1 cellular context compared by ENCODE assay signal in genomic region chr1:151327903-151328674, GRCh38.
TF ChIP-seq lines count a peak whose summit lies in the region.

No MANE protein-coding gene starts in this region.

TF ChIP-seq in HepG2, 621 proteins besides CTCF, POLR2A, EP300 and RAD21 (continues in another document):
- TF ChIP-seq RBM39 (IDR thresholded peaks at IDR 0.05; ENCODE audit: low read depth, low read length, poor library complexity, severe bottlenecking) (no peak), ZNF280B (CRISPR knock-in tag; IDR thresholded peaks at IDR 0.05; ENCODE audit: borderline replicate concordance) (no peak), BCL3 (CRISPR knock-in tag; IDR thresholded peaks at IDR 0.05) (0 out of 2 replicates have a peak, but pooled peaks have one; percentile 42), ARHGAP35 (CRISPR knock-in tag; IDR thresholded peaks at IDR 0.05; ENCODE audit: borderline replicate concordance) (0 out of 2 replicates have a peak, but pooled peaks have one; percentile 40), RXRA (CRISPR knock-in tag; IDR thresholded peaks at IDR 0.05) (no peak), NFIC (IDR thresholded peaks at IDR 0.05; ENCODE audit: low read length) (0 out of 2 replicates have a peak, but pooled peaks have one; percentile 6), MAFK (conservative IDR thresholded peaks at IDR 0.05 in 1 of 2, IDR thresholded peaks at IDR 0.05 in 1 of 2; ENCODE audit: low read length in 2 of 2) (no peak), ZNF333 (CRISPR knock-in tag; IDR thresholded peaks at IDR 0.05; ENCODE audit: borderline replicate concordance) (no peak), NR2F1 (CRISPR knock-in tag; IDR thresholded peaks at IDR 0.05) (0 out of 4 replicates have a peak, but pooled peaks have one; percentile 19 to 24), PITX1 (CRISPR knock-in tag; IDR thresholded peaks at IDR 0.05) (peak; percentile 30; the same call in 1 of the 2 replicates), MYPOP (CRISPR knock-in tag; IDR thresholded peaks at IDR 0.05) (0 out of 2 replicates have a peak, but pooled peaks have one; percentile 20), ZNF598 (CRISPR knock-in tag; IDR thresholded peaks at IDR 0.05; ENCODE audit: borderline replicate concordance) (0 out of 2 replicates have a peak, but pooled peaks have one; percentile 47), KDM1A (CRISPR knock-in tag; IDR thresholded peaks at IDR 0.05) (0 out of 2 replicates have a peak, but pooled peaks have one; percentile 31), ZSCAN29 (CRISPR knock-in tag; conservative IDR thresholded peaks at IDR 0.05) (no peak), KLF11 (CRISPR knock-in tag; IDR thresholded peaks at IDR 0.05) (no peak), ZFP36 (IDR thresholded peaks at IDR 0.05; ENCODE audit: borderline replicate concordance, low read depth, low read length, partially characterized antibody) (no peak), GLI4 (CRISPR knock-in tag; IDR thresholded peaks at IDR 0.05; ENCODE audit: borderline replicate concordance) (0 out of 2 replicates have a peak, but pooled peaks have one; percentile 48), ZNF205 (CRISPR knock-in tag; IDR thresholded peaks at IDR 0.05) (0 out of 2 replicates have a peak, but pooled peaks have one; percentile 26), ZNF430 (CRISPR knock-in tag; IDR thresholded peaks at IDR 0.05) (0 out of 2 replicates have a peak, but pooled peaks have one; percentile 2), ATF1 (CRISPR knock-in tag; IDR thresholded peaks at IDR 0.05) (no peak), DMAP1 (CRISPR knock-in tag; IDR thresholded peaks at IDR 0.05) (0 out of 2 replicates have a peak, but pooled peaks have one; percentile 6), ZBTB7A (CRISPR knock-in tag; IDR thresholded peaks at IDR 0.05) (no peak), MTERF4 (CRISPR knock-in tag; IDR thresholded peaks at IDR 0.05) (no peak), HCFC1 (IDR thresholded peaks at IDR 0.05; ENCODE audit: low read depth, low read length) (no peak), THAP9 (CRISPR knock-in tag; IDR thresholded peaks at IDR 0.05; ENCODE audit: borderline replicate concordance) (peak; percentile 26; the same call in 1 of the 2 replicates), ZNF768 (CRISPR knock-in tag; IDR thresholded peaks at IDR 0.05) (peak; percentile 56; the same call in 1 of the 2 replicates), HMGXB3 (CRISPR knock-in tag; IDR thresholded peaks at IDR 0.05; ENCODE audit: borderline replicate concordance) (0 out of 2 replicates have a peak, but pooled peaks have one; percentile 19), ZNF761 (CRISPR knock-in tag; conservative IDR thresholded peaks at IDR 0.05) (no peak), ZNF350 (CRISPR knock-in tag; IDR thresholded peaks at IDR 0.05; ENCODE audit: borderline replicate concordance, low read depth) (0 out of 2 replicates have a peak, but pooled peaks have one; percentile 22), ZNF343 (CRISPR knock-in tag; IDR thresholded peaks at IDR 0.05) (no peak), ZNF770 (CRISPR knock-in tag; IDR thresholded peaks at IDR 0.05) (peak; percentile 91), NFIB (CRISPR knock-in tag; IDR thresholded peaks at IDR 0.05; ENCODE audit: borderline replicate concordance) (no peak), TEAD3 (CRISPR knock-in tag; optimal IDR thresholded peaks at IDR 0.05; ENCODE audit: borderline replicate concordance) (peak; percentile 33), ZNF790 (CRISPR knock-in tag; IDR thresholded peaks at IDR 0.05; ENCODE audit: borderline replicate concordance) (no peak), NR2C2 (CRISPR knock-in tag; IDR thresholded peaks at IDR 0.05; ENCODE audit: borderline replicate concordance) (peak; percentile 20; the same call in 1 of the 2 replicates)
